In the genomic region with DNA sequence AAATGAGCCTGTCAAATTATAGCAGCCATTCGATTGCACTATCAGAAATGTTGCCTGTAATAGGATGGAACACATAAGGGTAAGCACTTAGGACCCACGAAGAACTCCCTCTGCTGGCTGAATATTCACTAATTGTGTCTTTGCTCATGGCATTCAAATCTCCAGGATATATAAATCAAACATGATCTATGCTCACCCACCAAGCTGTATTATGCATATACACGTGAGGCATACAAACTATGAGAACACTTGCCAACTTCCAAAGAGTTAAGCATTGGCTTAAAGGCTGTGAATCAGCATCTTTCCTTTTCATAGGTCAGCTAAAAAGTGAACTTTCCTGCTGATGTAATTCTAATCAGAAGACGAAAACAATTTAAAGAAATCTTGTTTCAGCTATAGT, we compare ENCODE assay signal across 10 cellular contexts. TPM values are rescaled to one million over a fixed set of nuclear protein-coding genes. Genes with fewer than 3 reads are reported as not detected.
DNase-seq lines count a peak whose midpoint lies in the region; ATAC-seq and TF ChIP-seq lines count a peak whose summit lies in the region.
"Had no signal": no experiment of that assay in that cellular context is flagged by ENCODE, and none has a peak within 500 bp of the region (broad histone marks: within the 10 kb centered on the region; RNA-seq: fewer than 3 reads in every experiment).

No MANE protein-coding gene starts in this region.

- DNase-seq in G401 (ENCODE audit: low spot score) (peak; percentile 10), NCI-H1694 (lab: John Stamatoyannopoulos, UW) (peak; percentile 40), WTC11 (ENCODE audit: low spot score) (no peak), right lobe of liver (no peak), HuH-7 (ENCODE audit: low spot score) (no peak)

- H3K9me3 Mint-ChIP-seq in WTC11, result no peaks in the 10 kb centered on the region

- intact Hi-C loops in right lobe of liver (cut with DNase I), result no loop called here

- no peaks in the 10 kb centered on the region for H3K4me1 Mint-ChIP-seq in WTC11

- H3K27me3 ChIP-seq in right lobe of liver, result no peaks in the 10 kb centered on the region
- H3K27me3 ChIP-seq: neutrophil had no signal

- no peaks in the 10 kb centered on the region for H3K4me1 ChIP-seq in right lobe of liver

- ATAC-seq in WTC11 (peak; percentile 60), right lobe of liver (peak in 1 of 4 donors; percentile 22), GM19397 (IDR thresholded peaks at IDR 0.05; ENCODE audit: unreplicated experiment) (no peak), GM21367 (IDR thresholded peaks at IDR 0.05; ENCODE audit: unreplicated experiment) (no peak), HG02884 (IDR thresholded peaks at IDR 0.05; ENCODE audit: unreplicated experiment) (no peak)

- in situ Hi-C loops in G401 (cut with HindIII; ENCODE audit: low sequenced_read_pairs), result no loop called here

- no peaks in the 10 kb centered on the region for H3K27me3 Mint-ChIP-seq in WTC11 (ENCODE audit: low read depth)

- no peak overlapping the region for H3K27ac Mint-ChIP-seq in WTC11

- CTCF ChIA-PET in WTC11 (lab: Charles Lee), result interaction anchor here (0.8 to 1.6 kb wide), 5 partner anchors 13 to 328 kb away, joined by 3 to 8 read pairs (median 3); no protein-coding TSS in a partner anchor

- H3K36me3 Mint-ChIP-seq in WTC11, result no peaks in the 10 kb centered on the region

- no peak overlapping the region for H3K4me3 ChIP-seq in right lobe of liver

- WGBS in right lobe of liver (ENCODE audit: insufficient coverage, low coverage, low lambda C conversion rate, missing lambda C conversion rate), result 11% methylated on average over 4 of the region's 4 CpGs

- no peak overlapping the region for H3K27ac ChIP-seq in right lobe of liver
- H3K27ac ChIP-seq: neutrophil had no signal

- H3K36me3 ChIP-seq in right lobe of liver, result no peaks in the 10 kb centered on the region
- H3K36me3 ChIP-seq: neutrophil had no signal

- no peak for TF ChIP-seq POLR2A in right lobe of liver (IDR thresholded peaks at IDR 0.05)

- no peaks in the 10 kb centered on the region for H3K9me3 ChIP-seq in right lobe of liver
- H3K9me3 ChIP-seq: neutrophil had no signal

- TF ChIP-seq CTCF in WTC11 (IDR thresholded peaks at IDR 0.05) (no peak), right lobe of liver (IDR thresholded peaks at IDR 0.05) (peak in 3 of 4 donors; percentile 20 to 33 (median 23))

- POLR2A ChIA-PET in WTC11 (lab: Charles Lee), result no interaction called here

- no peak overlapping the region for H3K4me3 Mint-ChIP-seq in WTC11

TF ChIP-seq in WTC11, 78 proteins besides CTCF, POLR2A, EP300 and RAD21 (continues in another document):
- no peak for TF ChIP-seq SOX15 (CRISPR knock-in tag; IDR thresholded peaks at IDR 0.05)
- TF ChIP-seq, protein P1, sequence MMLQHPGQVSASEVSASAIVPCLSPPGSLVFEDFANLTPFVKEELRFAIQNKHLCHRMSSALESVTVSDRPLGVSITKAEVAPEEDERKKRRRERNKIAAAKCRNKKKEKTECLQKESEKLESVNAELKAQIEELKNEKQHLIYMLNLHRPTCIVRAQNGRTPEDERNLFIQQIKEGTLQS (CRISPR knock-in tag; conservative IDR thresholded peaks at IDR 0.05), result no peak
- TF ChIP-seq MXD4 (CRISPR knock-in tag; IDR thresholded peaks at IDR 0.05; ENCODE audit: borderline replicate concordance), result no peak
- TF ChIP-seq, protein P2, sequence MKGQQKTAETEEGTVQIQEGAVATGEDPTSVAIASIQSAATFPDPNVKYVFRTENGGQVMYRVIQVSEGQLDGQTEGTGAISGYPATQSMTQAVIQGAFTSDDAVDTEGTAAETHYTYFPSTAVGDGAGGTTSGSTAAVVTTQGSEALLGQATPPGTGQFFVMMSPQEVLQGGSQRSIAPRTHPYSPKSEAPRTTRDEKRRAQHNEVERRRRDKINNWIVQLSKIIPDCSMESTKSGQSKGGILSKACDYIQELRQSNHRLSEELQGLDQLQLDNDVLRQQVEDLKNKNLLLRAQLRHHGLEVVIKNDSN (CRISPR knock-in tag; IDR thresholded peaks at IDR 0.05), result no peak
- TF ChIP-seq, protein P3, sequence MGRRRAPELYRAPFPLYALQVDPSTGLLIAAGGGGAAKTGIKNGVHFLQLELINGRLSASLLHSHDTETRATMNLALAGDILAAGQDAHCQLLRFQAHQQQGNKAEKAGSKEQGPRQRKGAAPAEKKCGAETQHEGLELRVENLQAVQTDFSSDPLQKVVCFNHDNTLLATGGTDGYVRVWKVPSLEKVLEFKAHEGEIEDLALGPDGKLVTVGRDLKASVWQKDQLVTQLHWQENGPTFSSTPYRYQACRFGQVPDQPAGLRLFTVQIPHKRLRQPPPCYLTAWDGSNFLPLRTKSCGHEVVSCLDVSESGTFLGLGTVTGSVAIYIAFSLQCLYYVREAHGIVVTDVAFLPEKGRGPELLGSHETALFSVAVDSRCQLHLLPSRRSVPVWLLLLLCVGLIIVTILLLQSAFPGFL (CRISPR knock-in tag; IDR thresholded peaks at IDR 0.05; ENCODE audit: borderline replicate concordance), result no peak
- no peak for TF ChIP-seq ESRRA (CRISPR knock-in tag; IDR thresholded peaks at IDR 0.05; ENCODE audit: borderline replicate concordance)
- TF ChIP-seq, protein P4, sequence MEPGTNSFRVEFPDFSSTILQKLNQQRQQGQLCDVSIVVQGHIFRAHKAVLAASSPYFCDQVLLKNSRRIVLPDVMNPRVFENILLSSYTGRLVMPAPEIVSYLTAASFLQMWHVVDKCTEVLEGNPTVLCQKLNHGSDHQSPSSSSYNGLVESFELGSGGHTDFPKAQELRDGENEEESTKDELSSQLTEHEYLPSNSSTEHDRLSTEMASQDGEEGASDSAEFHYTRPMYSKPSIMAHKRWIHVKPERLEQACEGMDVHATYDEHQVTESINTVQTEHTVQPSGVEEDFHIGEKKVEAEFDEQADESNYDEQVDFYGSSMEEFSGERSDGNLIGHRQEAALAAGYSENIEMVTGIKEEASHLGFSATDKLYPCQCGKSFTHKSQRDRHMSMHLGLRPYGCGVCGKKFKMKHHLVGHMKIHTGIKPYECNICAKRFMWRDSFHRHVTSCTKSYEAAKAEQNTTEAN (CRISPR knock-in tag; IDR thresholded peaks at IDR 0.05), result no peak
- no peak for TF ChIP-seq EMX1 (CRISPR knock-in tag; IDR thresholded peaks at IDR 0.05)
- TF ChIP-seq, protein P5, sequence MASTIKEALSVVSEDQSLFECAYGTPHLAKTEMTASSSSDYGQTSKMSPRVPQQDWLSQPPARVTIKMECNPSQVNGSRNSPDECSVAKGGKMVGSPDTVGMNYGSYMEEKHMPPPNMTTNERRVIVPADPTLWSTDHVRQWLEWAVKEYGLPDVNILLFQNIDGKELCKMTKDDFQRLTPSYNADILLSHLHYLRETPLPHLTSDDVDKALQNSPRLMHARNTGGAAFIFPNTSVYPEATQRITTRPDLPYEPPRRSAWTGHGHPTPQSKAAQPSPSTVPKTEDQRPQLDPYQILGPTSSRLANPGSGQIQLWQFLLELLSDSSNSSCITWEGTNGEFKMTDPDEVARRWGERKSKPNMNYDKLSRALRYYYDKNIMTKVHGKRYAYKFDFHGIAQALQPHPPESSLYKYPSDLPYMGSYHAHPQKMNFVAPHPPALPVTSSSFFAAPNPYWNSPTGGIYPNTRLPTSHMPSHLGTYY (CRISPR knock-in tag; IDR thresholded peaks at IDR 0.05), result no peak
- no peak for TF ChIP-seq CREM (CRISPR knock-in tag; IDR thresholded peaks at IDR 0.05)
- TF ChIP-seq TEAD1 (CRISPR knock-in tag; IDR thresholded peaks at IDR 0.05), result no peak
- TF ChIP-seq CBFB (CRISPR knock-in tag; IDR thresholded peaks at IDR 0.05; ENCODE audit: low read depth), result no peak
- TF ChIP-seq, protein P6, sequence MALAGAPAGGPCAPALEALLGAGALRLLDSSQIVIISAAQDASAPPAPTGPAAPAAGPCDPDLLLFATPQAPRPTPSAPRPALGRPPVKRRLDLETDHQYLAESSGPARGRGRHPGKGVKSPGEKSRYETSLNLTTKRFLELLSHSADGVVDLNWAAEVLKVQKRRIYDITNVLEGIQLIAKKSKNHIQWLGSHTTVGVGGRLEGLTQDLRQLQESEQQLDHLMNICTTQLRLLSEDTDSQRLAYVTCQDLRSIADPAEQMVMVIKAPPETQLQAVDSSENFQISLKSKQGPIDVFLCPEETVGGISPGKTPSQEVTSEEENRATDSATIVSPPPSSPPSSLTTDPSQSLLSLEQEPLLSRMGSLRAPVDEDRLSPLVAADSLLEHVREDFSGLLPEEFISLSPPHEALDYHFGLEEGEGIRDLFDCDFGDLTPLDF (CRISPR knock-in tag; IDR thresholded peaks at IDR 0.05), result no peak
- TF ChIP-seq ZNF263 (CRISPR knock-in tag; IDR thresholded peaks at IDR 0.05; ENCODE audit: low read depth), result no peak
- no peak for TF ChIP-seq TEAD4 (CRISPR knock-in tag; IDR thresholded peaks at IDR 0.05)
- TF ChIP-seq, protein P7, sequence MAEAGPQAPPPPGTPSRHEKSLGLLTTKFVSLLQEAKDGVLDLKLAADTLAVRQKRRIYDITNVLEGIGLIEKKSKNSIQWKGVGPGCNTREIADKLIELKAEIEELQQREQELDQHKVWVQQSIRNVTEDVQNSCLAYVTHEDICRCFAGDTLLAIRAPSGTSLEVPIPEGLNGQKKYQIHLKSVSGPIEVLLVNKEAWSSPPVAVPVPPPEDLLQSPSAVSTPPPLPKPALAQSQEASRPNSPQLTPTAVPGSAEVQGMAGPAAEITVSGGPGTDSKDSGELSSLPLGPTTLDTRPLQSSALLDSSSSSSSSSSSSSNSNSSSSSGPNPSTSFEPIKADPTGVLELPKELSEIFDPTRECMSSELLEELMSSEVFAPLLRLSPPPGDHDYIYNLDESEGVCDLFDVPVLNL (CRISPR knock-in tag; IDR thresholded peaks at IDR 0.05; ENCODE audit: borderline replicate concordance, low read depth), result no peak
- TF ChIP-seq, protein P8, sequence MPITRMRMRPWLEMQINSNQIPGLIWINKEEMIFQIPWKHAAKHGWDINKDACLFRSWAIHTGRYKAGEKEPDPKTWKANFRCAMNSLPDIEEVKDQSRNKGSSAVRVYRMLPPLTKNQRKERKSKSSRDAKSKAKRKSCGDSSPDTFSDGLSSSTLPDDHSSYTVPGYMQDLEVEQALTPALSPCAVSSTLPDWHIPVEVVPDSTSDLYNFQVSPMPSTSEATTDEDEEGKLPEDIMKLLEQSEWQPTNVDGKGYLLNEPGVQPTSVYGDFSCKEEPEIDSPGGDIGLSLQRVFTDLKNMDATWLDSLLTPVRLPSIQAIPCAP (CRISPR knock-in tag; IDR thresholded peaks at IDR 0.05), result no peak

RNA-seq across cellular contexts. Expression of a gene that starts 34.5 kb away (rescaled TPM):
- 5.7 and 13.4 TPM in 2 replicates for total RNA-seq in G401 (2014; rRNA removed; shearing (Covaris generic))
- not detected in 3 replicates for total RNA-seq in WTC11 (2021)
- not detected for total RNA-seq in right lobe of liver
- total RNA-seq: T-helper 2 cell treated with Interferon-gamma antibody and Interleukin-4, amounts not matched to agents 100 ng/mL and 5 ng/mL, for 36 hours had no signal

Comparison
In these comparisons a context has a peak if more than half of its experiments do, and no peak if none do; other contexts are left out.
1. DNase-seq: peak in G401 (single experiment) and NCI-H1694 (single experiment); none in WTC11 (single experiment), right lobe of liver (0 of 3) and HuH-7 (single experiment).